In genomic region chr22:37237371-37238268, GRCh38 we compare ENCODE assay signal across 13 cellular contexts. TPM values are rescaled to one million over a fixed set of nuclear protein-coding genes. Genes with fewer than 3 reads are reported as not detected.
DNase-seq lines count a peak whose midpoint lies in the region; ATAC-seq, FAIRE-seq and TF ChIP-seq lines count a peak whose summit lies in the region.
"Had no signal": no experiment of that assay in that cellular context is flagged by ENCODE, and none has a peak within 500 bp of the region (broad histone marks: within the 10 kb centered on the region; RNA-seq: fewer than 3 reads in every experiment).

No MANE protein-coding gene starts in this region.

- in situ Hi-C loops in ACHN (cut with HindIII; ENCODE audit: low pct_ligation_motif_present, low pct_unique_long_range_greater_than_20kb, low sequenced_read_pairs), result no loop called here

- no peak for TF ChIP-seq POLR2A in endothelial cell of umbilical vein (IDR thresholded peaks at IDR 0.05; ENCODE audit: low read depth, low read length)

- peak; percentile 4 for FAIRE-seq in endothelial cell of umbilical vein (lab: Jason Lieb, UNC)

- no peaks in the 10 kb centered on the region for H4K20me1 ChIP-seq in endothelial cell of umbilical vein (replicated peaks; ENCODE audit: control insufficient read depth, extremely low read depth, insufficient read depth, low read length)

- no peaks in the 10 kb centered on the region for H3K9me3 ChIP-seq in endothelial cell of umbilical vein (replicated peaks; ENCODE audit: control insufficient read depth, insufficient read depth, low read length)
- H3K9me3 ChIP-seq: colonic mucosa had no signal

- peaks cover 4% of the 10 kb centered on the region for H3K79me2 ChIP-seq in endothelial cell of umbilical vein (ENCODE audit: control insufficient read depth, insufficient read depth, low read length)

- H3K9me1 ChIP-seq in endothelial cell of umbilical vein (replicated peaks; ENCODE audit: control insufficient read depth, extremely low read depth, insufficient read depth, low read length), result no peaks in the 10 kb centered on the region

- H3K4me3 ChIP-seq in endothelial cell of umbilical vein (replicated peaks in 1 of 3; ENCODE audit: insufficient read depth in 1 of 3, low read depth in 1 of 3, low read length in 3 of 3), result no peak overlapping the region
- H3K4me3 ChIP-seq: colonic mucosa had no signal

- H3K36me3 ChIP-seq in endothelial cell of umbilical vein (ENCODE audit: control insufficient read depth in 2 of 2, extremely low read depth in 1 of 2, insufficient read depth in 2 of 2, low read length in 2 of 2), result peaks cover 0 to 2% of the 10 kb centered on the region in 2 experiments
- H3K36me3 ChIP-seq: colonic mucosa had no signal

- no peak overlapping the region for H3K9ac ChIP-seq in endothelial cell of umbilical vein (replicated peaks; ENCODE audit: extremely low read depth, insufficient read depth, low read length)

- H3K4me2 ChIP-seq in endothelial cell of umbilical vein (ENCODE audit: insufficient read depth, low read length), result no peak overlapping the region

- peaks cover 18% of the 10 kb centered on the region for H3K4me1 ChIP-seq in endothelial cell of umbilical vein (ENCODE audit: control insufficient read depth, extremely low read depth, insufficient read depth, low read length)
- H3K4me1 ChIP-seq: colonic mucosa had no signal

- BruUV-seq in endothelial cell of umbilical vein (replicated peaks; lab: Mats Ljungman, UMichigan), result no TSS peak

- no peak for DNase-seq in activated CD4-positive, alpha-beta T cell treated with anti-CD3 and anti-CD28 coated beads, Interleukin-2, amount 10 ng/mL, durations not matched to agents 7 days and 5 days
- DNase-seq in activated CD4-positive, alpha-beta T cell treated with anti-CD3 and anti-CD28 coated beads, Interleukin-2, amount 50 U/mL, for 4 hours, result no peak
- DNase-seq in activated B cell treated with CpG ODN at 0.5 μM for 24 hours (no peak), endothelial cell of umbilical vein (ENCODE audit: low read depth, low spot score) (no peak), cortex of kidney (lab: John Stamatoyannopoulos, UW) (no peak), ACHN (no peak), GM19238 (ENCODE audit: insufficient read length, low spot score) (no peak)
- peak; percentile 28 for DNase-seq in stimulated activated CD8-positive, alpha-beta memory T cell treated with anti-CD3 and anti-CD28 coated beads, Interleukin-4, amount 100 ng/mL, for 48 hours
- DNase-seq: colonic mucosa, NCI-H187 treated with DMSO at 0.1 percent for 48 hours had no signal

- peaks cover 93% of the 10 kb centered on the region for H3K36me3 Mint-ChIP-seq in activated CD4-positive, alpha-beta T cell treated with anti-CD3 and anti-CD28 coated beads, Interleukin-2, amount 10 ng/mL, durations not matched to agents 7 days and 5 days (ENCODE audit: low read depth)
- peaks cover 94% of the 10 kb centered on the region for H3K36me3 Mint-ChIP-seq in activated B cell treated with CpG ODN at 0.5 μM for 24 hours (ENCODE audit: low read depth)

- POLR2A ChIA-PET in activated CD4-positive, alpha-beta T cell treated with anti-CD3 and anti-CD28 coated beads, Interleukin-2, amount 10 ng/mL, durations not matched to agents 7 days and 5 days (lab: Charles Lee), result no interaction called here
- POLR2A ChIA-PET in activated B cell treated with CpG ODN at 0.5 μM for 24 hours (lab: Charles Lee), result interaction anchor here (0.7 to 9.9 kb wide), 7 partner anchors 6 to 47 kb away, joined by 3 to 304 read pairs (median 6); partner anchors contain the start of gene CYTH4
- POLR2A ChIA-PET in endothelial cell of umbilical vein (lab: Charles Lee), result no interaction called here

- CTCF ChIA-PET in activated CD4-positive, alpha-beta T cell treated with anti-CD3 and anti-CD28 coated beads, Interleukin-2, amount 10 ng/mL, durations not matched to agents 7 days and 5 days (lab: Charles Lee), result interaction anchor here (0.7 to 1.8 kb wide), 11 partner anchors 9 to 462 kb away, joined by 3 to 13 read pairs (median 3); partner anchors contain the start of genes IFT27 and KCTD17
- CTCF ChIA-PET in activated B cell treated with CpG ODN at 0.5 μM for 24 hours (lab: Charles Lee), result interaction anchor here (1.0 to 8.8 kb wide), 2 partner anchors 15 to 22 kb away, joined by 3 to 139 read pairs; no protein-coding TSS in a partner anchor
- CTCF ChIA-PET in endothelial cell of umbilical vein (lab: Charles Lee), result interaction anchor here (0.8 to 4.1 kb wide), 5 partner anchors 9 to 38 kb away, joined by 3 to 36 read pairs (median 4); no protein-coding TSS in a partner anchor

- TF ChIP-seq CTCF in activated B cell treated with CpG ODN at 0.5 μM for 24 hours (IDR thresholded peaks at IDR 0.05) (no peak), endothelial cell of umbilical vein (IDR thresholded peaks at IDR 0.05; ENCODE audit: extremely low read depth in 1 of 2, insufficient read depth in 1 of 2, low read depth in 1 of 2, low read length in 2 of 2) (no peak)

- peak overlapping the region; percentile 99 for H3K4me3 Mint-ChIP-seq in activated CD4-positive, alpha-beta T cell treated with anti-CD3 and anti-CD28 coated beads, Interleukin-2, amount 10 ng/mL, durations not matched to agents 7 days and 5 days
- H3K4me3 Mint-ChIP-seq in activated B cell treated with CpG ODN at 0.5 μM for 24 hours, result peak overlapping the region; percentile 35
- H3K4me3 Mint-ChIP-seq: neural crest cell had no signal

- intact Hi-C loops in activated B cell treated with CpG ODN at 0.5 μM for 24 hours (cut with micrococcal nuclease), result no loop called here
- intact Hi-C loops in endothelial cell of umbilical vein (cut with micrococcal nuclease), result no loop called here

- H2AFZ ChIP-seq in endothelial cell of umbilical vein (ENCODE audit: low read depth, low read length), result no peak overlapping the region

- no peaks in the 10 kb centered on the region for H3K9me3 Mint-ChIP-seq in activated CD4-positive, alpha-beta T cell treated with anti-CD3 and anti-CD28 coated beads, Interleukin-2, amount 10 ng/mL, durations not matched to agents 7 days and 5 days
- no peaks in the 10 kb centered on the region for H3K9me3 Mint-ChIP-seq in activated B cell treated with CpG ODN at 0.5 μM for 24 hours
- H3K9me3 Mint-ChIP-seq: neural crest cell had no signal

- dilution Hi-C loops in endothelial cell of umbilical vein (cut with MboI; ENCODE audit: extremely low pct_ligation_motif_present, low sequenced_read_pairs), result no loop called here

- no peak overlapping the region for H3K27ac ChIP-seq in endothelial cell of umbilical vein (ENCODE audit: insufficient read depth, low read depth, low read length)
- H3K27ac ChIP-seq: colonic mucosa had no signal

- peaks cover 91% of the 10 kb centered on the region for H3K4me1 Mint-ChIP-seq in activated CD4-positive, alpha-beta T cell treated with anti-CD3 and anti-CD28 coated beads, Interleukin-2, amount 10 ng/mL, durations not matched to agents 7 days and 5 days
- H3K4me1 Mint-ChIP-seq in activated B cell treated with CpG ODN at 0.5 μM for 24 hours, result peaks cover 98% of the 10 kb centered on the region

- H3K27ac Mint-ChIP-seq in activated CD4-positive, alpha-beta T cell treated with anti-CD3 and anti-CD28 coated beads, Interleukin-2, amount 10 ng/mL, durations not matched to agents 7 days and 5 days, result peak overlapping the region; percentile 99
- H3K27ac Mint-ChIP-seq in activated B cell treated with CpG ODN at 0.5 μM for 24 hours, result peak overlapping the region; percentile 93

- H3K27me3 Mint-ChIP-seq in activated CD4-positive, alpha-beta T cell treated with anti-CD3 and anti-CD28 coated beads, Interleukin-2, amount 10 ng/mL, durations not matched to agents 7 days and 5 days, result no peaks in the 10 kb centered on the region
- no peaks in the 10 kb centered on the region for H3K27me3 Mint-ChIP-seq in activated B cell treated with CpG ODN at 0.5 μM for 24 hours

- no peaks in the 10 kb centered on the region for H3K27me3 ChIP-seq in endothelial cell of umbilical vein (ENCODE audit: control insufficient read depth in 2 of 2, insufficient read depth in 2 of 2, low read length in 2 of 2)
- H3K27me3 ChIP-seq: colonic mucosa had no signal

- ATAC-seq in activated B cell treated with CpG ODN at 0.5 μM for 24 hours (ENCODE audit: low read depth), result no peak

RNA-seq across cellular contexts. Expression of gene RAC2, which starts 6.4 kb away (rescaled TPM):
- 1,000 to 10,000 TPM; 1,015 to 1,117 TPM for total RNA-seq in activated CD4-positive, alpha-beta T cell treated with anti-CD3 and anti-CD28 coated beads, Interleukin-2, amount 10 ng/mL, durations not matched to agents 7 days and 5 days
- total RNA-seq in activated B cell treated with CpG ODN at 0.5 μM for 24 hours, result 518 and 557 TPM in 2 replicates
- 111 and 122 TPM in 2 replicates for total RNA-seq in endothelial cell of umbilical vein
- 181 and 196 TPM in 2 replicates for polyA plus RNA-seq in endothelial cell of umbilical vein
- polyA plus RNA-seq in endothelial cell of umbilical vein (2011; cell fraction: cytosol; rRNA removed), result 128 and 131 TPM in 2 replicates
- polyA plus RNA-seq in endothelial cell of umbilical vein (2011; cell fraction: nucleus; rRNA removed), result 62.5 and 70.8 TPM in 2 replicates
- polyA plus RNA-seq in endothelial cell of umbilical vein (2012), result 122 and 165 TPM in 2 replicates
- polyA minus RNA-seq in endothelial cell of umbilical vein, result 92.2 and 107 TPM in 2 replicates
- polyA minus RNA-seq in endothelial cell of umbilical vein (2011; cell fraction: cytosol; rRNA and poly(A)+ RNA removed), result not detected
- 21.8 and 27.2 TPM in 2 replicates for polyA minus RNA-seq in endothelial cell of umbilical vein (2011; cell fraction: nucleus; rRNA and poly(A)+ RNA removed)

RNA-seq across cellular contexts. Expression of gene SSTR3, which starts 25.3 kb away (rescaled TPM):
- 10 to 100 TPM; 10.1 to 10.2 TPM for total RNA-seq in activated CD4-positive, alpha-beta T cell treated with anti-CD3 and anti-CD28 coated beads, Interleukin-2, amount 10 ng/mL, durations not matched to agents 7 days and 5 days
- total RNA-seq in activated B cell treated with CpG ODN at 0.5 μM for 24 hours, result 1.7 and 1.8 TPM in 2 replicates
- not detected in 2 replicates for total RNA-seq in endothelial cell of umbilical vein
- polyA plus RNA-seq in endothelial cell of umbilical vein, result not detected in 2 replicates
- polyA plus RNA-seq in endothelial cell of umbilical vein (2011; cell fraction: cytosol; rRNA removed), result not detected in 2 replicates
- polyA plus RNA-seq in endothelial cell of umbilical vein (2011; cell fraction: nucleus; rRNA removed), result not detected in 2 replicates
- not detected in 2 replicates for polyA plus RNA-seq in endothelial cell of umbilical vein (2012)
- not detected in 2 replicates for polyA minus RNA-seq in endothelial cell of umbilical vein
- polyA minus RNA-seq in endothelial cell of umbilical vein (2011; cell fraction: cytosol; rRNA and poly(A)+ RNA removed), result not detected
- not detected in 2 replicates for polyA minus RNA-seq in endothelial cell of umbilical vein (2011; cell fraction: nucleus; rRNA and poly(A)+ RNA removed)
- total RNA-seq: HT-29, urinary bladder had no signal
- polyA plus RNA-seq: urinary bladder had no signal

RNA-seq across cellular contexts. Expression of gene CYTH4, which starts 44.7 kb away (rescaled TPM):
- total RNA-seq in activated CD4-positive, alpha-beta T cell treated with anti-CD3 and anti-CD28 coated beads, Interleukin-2, amount 10 ng/mL, durations not matched to agents 7 days and 5 days, result 100 to 1,000 TPM; 106 to 110 TPM
- total RNA-seq in activated B cell treated with CpG ODN at 0.5 μM for 24 hours (37.2 and 40.3 TPM in 2 replicates), endothelial cell of umbilical vein (not detected in 2 replicates)
- polyA plus RNA-seq in endothelial cell of umbilical vein, result 0.06 and 0.29 TPM in 2 replicates
- 0.10 TPM in 1 of 2 replicates, not detected in the other for polyA plus RNA-seq in endothelial cell of umbilical vein (2011; cell fraction: cytosol; rRNA removed)
- 0.11 and 0.27 TPM in 2 replicates for polyA plus RNA-seq in endothelial cell of umbilical vein (2011; cell fraction: nucleus; rRNA removed)
- 0.11 and 0.40 TPM in 2 replicates for polyA plus RNA-seq in endothelial cell of umbilical vein (2012)
- polyA minus RNA-seq in endothelial cell of umbilical vein, result 0.17 and 0.63 TPM in 2 replicates
- polyA minus RNA-seq in endothelial cell of umbilical vein (2011; cell fraction: cytosol; rRNA and poly(A)+ RNA removed), result not detected
- polyA minus RNA-seq in endothelial cell of umbilical vein (2011; cell fraction: nucleus; rRNA and poly(A)+ RNA removed), result not detected in 2 replicates
- total RNA-seq: HT-29, neural crest cell had no signal

RNA-seq across cellular contexts. Expression of gene C1QTNF6, which starts 49.6 kb away (rescaled TPM):
- total RNA-seq in activated CD4-positive, alpha-beta T cell treated with anti-CD3 and anti-CD28 coated beads, Interleukin-2, amount 10 ng/mL, durations not matched to agents 7 days and 5 days, result 1 to 10 TPM; 7.6 to 8.3 TPM
- total RNA-seq in activated B cell treated with CpG ODN at 0.5 μM for 24 hours, result 5.2 and 8.2 TPM in 2 replicates
- total RNA-seq in endothelial cell of umbilical vein, result 27.6 and 31.5 TPM in 2 replicates
- 20.2 and 23.6 TPM in 2 replicates for polyA plus RNA-seq in endothelial cell of umbilical vein
- 13.0 and 13.9 TPM in 2 replicates for polyA plus RNA-seq in endothelial cell of umbilical vein (2011; cell fraction: cytosol; rRNA removed)
- 21.5 and 22.1 TPM in 2 replicates for polyA plus RNA-seq in endothelial cell of umbilical vein (2011; cell fraction: nucleus; rRNA removed)
- polyA plus RNA-seq in endothelial cell of umbilical vein (2012), result 10.6 and 12.3 TPM in 2 replicates
- polyA minus RNA-seq in endothelial cell of umbilical vein, result 9.3 and 12.7 TPM in 2 replicates
- polyA minus RNA-seq in endothelial cell of umbilical vein (2011; cell fraction: cytosol; rRNA and poly(A)+ RNA removed), result 24.2 TPM
- polyA minus RNA-seq in endothelial cell of umbilical vein (2011; cell fraction: nucleus; rRNA and poly(A)+ RNA removed), result 7.0 and 7.6 TPM in 2 replicates

Comparison
In these comparisons a context has a peak if more than half of its experiments do, and no peak if none do; other contexts are left out.
1. RNA of gene CYTH4, which starts 44.7 kb away (total RNA-seq): 106 to 110 TPM in activated CD4-positive, alpha-beta T cell treated with anti-CD3 and anti-CD28 coated beads, Interleukin-2, amount 10 ng/mL, durations not matched to agents 7 days and 5 days and 37.2 to 40.3 TPM in activated B cell treated with CpG ODN at 0.5 μM for 24 hours; not detected in endothelial cell of umbilical vein; every median in the first group is over 10 times any median in the second.